Comparison of ENCODE assay signal across 8 cellular contexts in genomic region chr20:50283922-50284810, GRCh38.
DNase-seq lines count a peak whose midpoint lies in the region; ATAC-seq and TF ChIP-seq lines count a peak whose summit lies in the region.

No MANE protein-coding gene starts in this region.

- peak; percentile 28 for DNase-seq in stimulated activated naive CD4-positive, alpha-beta T cell treated with Interleukin-2 at 50 U/mL for 16 hours (lab: John Stamatoyannopoulos, UW)
- DNase-seq in stimulated activated naive CD4-positive, alpha-beta T cell (lab: John Stamatoyannopoulos, UW): no peak
- DNase-seq in body of pancreas: peak; percentile 69 to 85 (median 82)
- DNase-seq in mucosa of descending colon: peak in 2 of 3 donors; percentile 44 to 80
- DNase-seq in cerebellar cortex (ENCODE audit: low spot score): no peak

- peak in 1 of 3 donors; percentile 17 for TF ChIP-seq POLR2A in body of pancreas (IDR thresholded peaks at IDR 0.05)

- H3K4me3 ChIP-seq in body of pancreas: no peak overlapping the region
- H3K4me3 ChIP-seq in mucosa of descending colon: no peak overlapping the region

- H3K36me3 ChIP-seq in body of pancreas (replicated peaks in 1 of 2; ENCODE audit: insufficient read depth in 1 of 2, low read depth in 2 of 2) (no peaks in the 10 kb centered on the region), mucosa of descending colon (ENCODE audit: low read depth) (no peaks in the 10 kb centered on the region)

- H3K27me3 ChIP-seq in body of pancreas: no peaks in the 10 kb centered on the region

- TF ChIP-seq CTCF in body of pancreas (IDR thresholded peaks at IDR 0.05) (no peak), mucosa of descending colon (IDR thresholded peaks at IDR 0.05) (no peak)

- H3K27ac ChIP-seq in body of pancreas: peak overlapping the region in 2 of 4 donors; percentile 44 to 53

- H3K9me3 ChIP-seq in body of pancreas: no peaks in the 10 kb centered on the region
- H3K9me3 ChIP-seq in mucosa of descending colon: no peaks in the 10 kb centered on the region

- H3K4me1 ChIP-seq in body of pancreas (peaks cover 16% of the 10 kb centered on the region), mucosa of descending colon (ENCODE audit: low read depth) (peaks cover 13% of the 10 kb centered on the region)

- intact Hi-C loops in body of pancreas (cut with DNase I) (no loop called here), mucosa of descending colon (cut with DNase I, micrococcal nuclease) (loop anchor here in 1 of 2 donors (10.0 kb wide), 1 partner anchor 89 kb away; the partner anchor contains the start of gene CEBPB)

- ATAC-seq in body of pancreas (peak; percentile 79), mucosa of descending colon (peak; percentile 68), HG02763 (IDR thresholded peaks at IDR 0.05; ENCODE audit: unreplicated experiment) (no peak), GM19463 (IDR thresholded peaks at IDR 0.05; ENCODE audit: unreplicated experiment) (no peak), HG02885 (IDR thresholded peaks at IDR 0.05; ENCODE audit: poor library complexity, unreplicated experiment) (no peak)

- 72 to 83% methylated on average over 14 to 24 of the region's 24 CpGs for WGBS in body of pancreas, 2 donors

Comparison
In these comparisons a context has a peak if more than half of its experiments do, and no peak if none do; other contexts are left out.
1. DNase-seq: peak in stimulated activated naive CD4-positive, alpha-beta T cell treated with Interleukin-2 at 50 U/mL for 16 hours (single experiment), body of pancreas (4 of 4) and mucosa of descending colon (2 of 3); none in stimulated activated naive CD4-positive, alpha-beta T cell (0 of 6) and cerebellar cortex (single experiment).
2. ATAC-seq: peak in body of pancreas (single experiment) and mucosa of descending colon (single experiment); none in HG02763 (single experiment), GM19463 (single experiment) and HG02885 (single experiment).